ENCODE assay signal across 1 cellular context in the genomic region with DNA sequence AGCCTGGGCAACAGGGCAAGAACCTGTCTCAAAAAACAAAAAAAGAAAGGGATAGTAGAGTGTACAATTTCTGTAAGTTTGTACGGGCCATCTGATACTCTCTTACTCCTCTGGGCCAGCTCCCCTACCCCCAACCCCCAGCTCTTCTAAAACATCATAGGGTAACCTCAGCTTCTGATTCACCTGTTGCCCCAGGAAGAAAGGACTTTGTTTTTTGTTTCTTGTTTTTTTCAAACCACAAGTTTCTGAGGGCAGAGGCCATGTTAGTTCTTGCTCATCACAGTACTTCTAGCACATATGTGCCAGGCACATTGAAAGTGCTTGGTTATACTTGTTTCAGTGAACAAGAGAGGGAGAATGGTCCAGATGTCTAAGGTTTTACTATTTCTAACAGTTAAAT.
TF ChIP-seq lines count a peak whose summit lies in the region.

No MANE protein-coding gene starts in this region.

TF ChIP-seq in K562, 482 proteins besides CTCF, POLR2A, EP300 and RAD21 (continued from another document):
- TF ChIP-seq MGA (IDR thresholded peaks at IDR 0.05) = no peak
- no peak for TF ChIP-seq ZNF408 (CRISPR knock-in tag; IDR thresholded peaks at IDR 0.05; ENCODE audit: low read depth)
- TF ChIP-seq ZNF140 (CRISPR knock-in tag; IDR thresholded peaks at IDR 0.05) = no peak
- TF ChIP-seq LARP7 (IDR thresholded peaks at IDR 0.05) = no peak
- TF ChIP-seq DIDO1 (tag; IDR thresholded peaks at IDR 0.05; ENCODE audit: low read depth) = no peak
- no peak for TF ChIP-seq PHB2 (IDR thresholded peaks at IDR 0.05; ENCODE audit: low read depth)
- no peak for TF ChIP-seq PRPF4 (IDR thresholded peaks at IDR 0.05; ENCODE audit: insufficient read depth, low read depth, low read length, poor library complexity, severe bottlenecking)
- no peak for TF ChIP-seq CXXC5 (CRISPR knock-in tag; IDR thresholded peaks at IDR 0.05)
- TF ChIP-seq CREB5 (CRISPR knock-in tag; IDR thresholded peaks at IDR 0.05) = no peak
- no peak for TF ChIP-seq TGIF2 (CRISPR knock-in tag; IDR thresholded peaks at IDR 0.05)
- TF ChIP-seq, protein P1, sequence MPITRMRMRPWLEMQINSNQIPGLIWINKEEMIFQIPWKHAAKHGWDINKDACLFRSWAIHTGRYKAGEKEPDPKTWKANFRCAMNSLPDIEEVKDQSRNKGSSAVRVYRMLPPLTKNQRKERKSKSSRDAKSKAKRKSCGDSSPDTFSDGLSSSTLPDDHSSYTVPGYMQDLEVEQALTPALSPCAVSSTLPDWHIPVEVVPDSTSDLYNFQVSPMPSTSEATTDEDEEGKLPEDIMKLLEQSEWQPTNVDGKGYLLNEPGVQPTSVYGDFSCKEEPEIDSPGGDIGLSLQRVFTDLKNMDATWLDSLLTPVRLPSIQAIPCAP (CRISPR knock-in tag; IDR thresholded peaks at IDR 0.05; ENCODE audit: borderline replicate concordance) = no peak
- TF ChIP-seq, protein P2, sequence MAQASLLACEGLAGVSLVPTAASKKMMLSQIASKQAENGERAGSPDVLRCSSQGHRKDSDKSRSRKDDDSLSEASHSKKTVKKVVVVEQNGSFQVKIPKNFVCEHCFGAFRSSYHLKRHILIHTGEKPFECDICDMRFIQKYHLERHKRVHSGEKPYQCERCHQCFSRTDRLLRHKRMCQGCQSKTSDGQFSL (CRISPR knock-in tag; IDR thresholded peaks at IDR 0.05) = no peak
- TF ChIP-seq, protein P2 (tag; IDR thresholded peaks at IDR 0.05) = no peak
- TF ChIP-seq CREB1 (IDR thresholded peaks at IDR 0.05) = no peak
- TF ChIP-seq CREB1 (CRISPR knock-in tag; IDR thresholded peaks at IDR 0.05) = no peak
- TF ChIP-seq, protein P3, sequence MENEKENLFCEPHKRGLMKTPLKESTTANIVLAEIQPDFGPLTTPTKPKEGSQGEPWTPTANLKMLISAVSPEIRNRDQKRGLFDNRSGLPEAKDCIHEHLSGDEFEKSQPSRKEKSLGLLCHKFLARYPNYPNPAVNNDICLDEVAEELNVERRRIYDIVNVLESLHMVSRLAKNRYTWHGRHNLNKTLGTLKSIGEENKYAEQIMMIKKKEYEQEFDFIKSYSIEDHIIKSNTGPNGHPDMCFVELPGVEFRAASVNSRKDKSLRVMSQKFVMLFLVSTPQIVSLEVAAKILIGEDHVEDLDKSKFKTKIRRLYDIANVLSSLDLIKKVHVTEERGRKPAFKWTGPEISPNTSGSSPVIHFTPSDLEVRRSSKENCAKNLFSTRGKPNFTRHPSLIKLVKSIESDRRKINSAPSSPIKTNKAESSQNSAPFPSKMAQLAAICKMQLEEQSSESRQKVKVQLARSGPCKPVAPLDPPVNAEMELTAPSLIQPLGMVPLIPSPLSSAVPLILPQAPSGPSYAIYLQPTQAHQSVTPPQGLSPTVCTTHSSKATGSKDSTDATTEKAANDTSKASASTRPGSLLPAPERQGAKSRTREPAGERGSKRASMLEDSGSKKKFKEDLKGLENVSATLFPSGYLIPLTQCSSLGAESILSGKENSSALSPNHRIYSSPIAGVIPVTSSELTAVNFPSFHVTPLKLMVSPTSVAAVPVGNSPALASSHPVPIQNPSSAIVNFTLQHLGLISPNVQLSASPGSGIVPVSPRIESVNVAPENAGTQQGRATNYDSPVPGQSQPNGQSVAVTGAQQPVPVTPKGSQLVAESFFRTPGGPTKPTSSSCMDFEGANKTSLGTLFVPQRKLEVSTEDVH (IDR thresholded peaks at IDR 0.05; ENCODE audit: low read depth, partially characterized antibody) = no peak
- no peak for TF ChIP-seq ZFP30 (CRISPR knock-in tag; IDR thresholded peaks at IDR 0.05; ENCODE audit: borderline replicate concordance)
- no peak for TF ChIP-seq DLX4 (CRISPR knock-in tag; IDR thresholded peaks at IDR 0.05)
- TF ChIP-seq, protein P4, sequence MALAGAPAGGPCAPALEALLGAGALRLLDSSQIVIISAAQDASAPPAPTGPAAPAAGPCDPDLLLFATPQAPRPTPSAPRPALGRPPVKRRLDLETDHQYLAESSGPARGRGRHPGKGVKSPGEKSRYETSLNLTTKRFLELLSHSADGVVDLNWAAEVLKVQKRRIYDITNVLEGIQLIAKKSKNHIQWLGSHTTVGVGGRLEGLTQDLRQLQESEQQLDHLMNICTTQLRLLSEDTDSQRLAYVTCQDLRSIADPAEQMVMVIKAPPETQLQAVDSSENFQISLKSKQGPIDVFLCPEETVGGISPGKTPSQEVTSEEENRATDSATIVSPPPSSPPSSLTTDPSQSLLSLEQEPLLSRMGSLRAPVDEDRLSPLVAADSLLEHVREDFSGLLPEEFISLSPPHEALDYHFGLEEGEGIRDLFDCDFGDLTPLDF (CRISPR knock-in tag; IDR thresholded peaks at IDR 0.05) = no peak
